Comparison of ENCODE assay signal across 25 cellular contexts in genomic region chr22:47398921-47399790, GRCh38.
"Had no signal": no experiment of that assay in that cellular context is flagged by ENCODE, and none has a peak within 500 bp of the region (broad histone marks: within the 10 kb centered on the region; RNA-seq: fewer than 3 reads in every experiment).

No MANE protein-coding gene starts in this region.

- H3K27me3 ChIP-seq: colonic mucosa, foreskin keratinocyte, hepatocyte, ovary, testis had no signal

- H3K4me3 ChIP-seq: colonic mucosa, esophagus muscularis mucosa, gastroesophageal sphincter, heart left ventricle, hepatocyte, left ventricle myocardium inferior, lower lobe of right lung, ovary, psoas muscle, skin epidermis, testis, tibial artery had no signal

- H3K36me3 Mint-ChIP-seq: naive thymus-derived CD8-positive, alpha-beta T cell; type B pancreatic cell had no signal

- H3K27ac ChIP-seq: colonic mucosa, esophagus muscularis mucosa, foreskin keratinocyte, gastroesophageal sphincter, heart left ventricle, hepatocyte, left ventricle myocardium inferior, lower lobe of right lung, ovary, psoas muscle, skin epidermis, testis, tibial artery had no signal

- H3K9me3 Mint-ChIP-seq: naive thymus-derived CD8-positive, alpha-beta T cell had no signal

- H3K27ac Mint-ChIP-seq: nephron progenitor cell, type B pancreatic cell had no signal

- H3K4me1 Mint-ChIP-seq: nephron progenitor cell had no signal

- H3K4me2 ChIP-seq: hepatocyte had no signal

- H3K36me3 ChIP-seq: colonic mucosa, esophagus muscularis mucosa, gastroesophageal sphincter, heart left ventricle, left ventricle myocardium inferior, lower lobe of right lung, ovary, tibial artery had no signal

- H3K4me3 Mint-ChIP-seq: naive thymus-derived CD8-positive, alpha-beta T cell; nephron progenitor cell; type B pancreatic cell had no signal

- ATAC-seq: foreskin keratinocyte; gastroesophageal sphincter; heart left ventricle; left cardiac atrium; lower lobe of right lung; naive thymus-derived CD8-positive, alpha-beta T cell; psoas muscle; right cardiac atrium had no signal

- H3K4me1 ChIP-seq: colonic mucosa, esophagus muscularis mucosa, foreskin keratinocyte, gastroesophageal sphincter, heart left ventricle, left ventricle myocardium inferior, lower lobe of right lung, psoas muscle, testis, tibial artery had no signal

- DNase-seq: colonic mucosa; dermis blood vessel endothelial cell; effector memory CD4-positive, alpha-beta T cell; foreskin keratinocyte; heart left ventricle; left cardiac atrium; left ventricle myocardium inferior; lower lobe of right lung; naive thymus-derived CD8-positive, alpha-beta T cell; nephron progenitor cell; nucleus accumbens; ovary; psoas muscle; right cardiac atrium; stimulated activated CD4-positive, alpha-beta T cell treated with anti-CD3 and anti-CD28 coated beads, Interleukin-15, amount 100 ng/mL, for 24 hours; stimulated activated CD4-positive, alpha-beta T cell treated with anti-CD3 and anti-CD28 coated beads, Interleukin-2, amount 100 ng/mL, for 48 hours; stimulated activated naive CD4-positive, alpha-beta T cell; substantia nigra; testis had no signal

- H3K27me3 Mint-ChIP-seq: type B pancreatic cell had no signal

- H3K9me3 ChIP-seq: colonic mucosa, esophagus muscularis mucosa, gastroesophageal sphincter, heart left ventricle, left ventricle myocardium inferior, lower lobe of right lung, ovary, psoas muscle, testis, tibial artery had no signal
